ENCODE assay signal across 26 cellular contexts in the genomic region with DNA sequence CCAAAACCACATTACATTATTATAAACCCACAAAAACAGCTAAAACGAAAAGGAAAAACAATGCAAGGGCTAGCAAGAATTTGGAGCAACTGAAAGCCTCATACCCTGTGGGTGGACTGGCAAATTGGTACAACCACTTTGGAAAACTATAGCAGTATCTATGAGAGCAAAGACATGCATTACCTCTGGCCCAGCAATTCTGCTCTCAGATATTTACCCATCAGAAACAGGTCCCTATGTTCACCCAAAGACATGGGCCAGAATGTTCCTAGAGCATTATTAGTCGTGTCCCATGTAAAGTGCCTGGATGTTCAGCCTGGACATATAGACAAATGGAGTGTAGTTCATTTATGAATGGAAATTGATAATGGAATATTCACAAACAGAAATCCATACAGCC.
"Had no signal": no experiment of that assay in that cellular context is flagged by ENCODE, and none has a peak within 500 bp of the region (broad histone marks: within the 10 kb centered on the region; RNA-seq: fewer than 3 reads in every experiment).

No MANE protein-coding gene starts in this region.

- H3K36me3 ChIP-seq: stomach, suprapubic skin, thoracic aorta, thyroid gland, tibial artery, tibial nerve, transverse colon, upper lobe of left lung, upper lobe of right lung, uterus, vagina had no signal

- H3K4me1 ChIP-seq: stomach, suprapubic skin, testis, thyroid gland, tibial artery, transverse colon, upper lobe of left lung, upper lobe of right lung, uterus, vagina had no signal

- H3K27ac ChIP-seq: stomach, suprapubic skin, testis, thoracic aorta, thyroid gland, tibial artery, tibial nerve, transverse colon, upper lobe of left lung, upper lobe of right lung, uterus, vagina had no signal

- H3K4me3 ChIP-seq: stomach, suprapubic skin, testis, thoracic aorta, thyroid gland, tibial artery, tibial nerve, transverse colon, upper lobe of left lung, upper lobe of right lung, uterus, vagina had no signal

- H3K27me3 ChIP-seq: stomach, suprapubic skin, testis, thyroid gland, tibial nerve, transverse colon, upper lobe of left lung, upper lobe of right lung, uterus, vagina had no signal

- DNase-seq: stimulated activated CD4-positive, alpha-beta T cell treated with anti-CD3 and anti-CD28 coated beads, Interleukin-2, amount 100 ng/mL, for 48 hours; stimulated activated CD4-positive, alpha-beta T cell treated with anti-CD3 and anti-CD28 coated beads, Interleukin-4, amount 100 ng/mL, for 1 hour; stimulated activated CD4-positive, alpha-beta T cell treated with anti-CD3 and anti-CD28 coated beads, Interleukin-4, amount 100 ng/mL, for 24 hours; stimulated activated CD4-positive, alpha-beta T cell treated with anti-CD3 and anti-CD28 coated beads, Interleukin-4, amount 100 ng/mL, for 4 hours; stimulated activated CD8-positive, alpha-beta memory T cell treated with anti-CD3 and anti-CD28 coated beads, Interleukin-4, amount 100 ng/mL, for 48 hours; stimulated activated naive B cell treated with anti-CD40 and anti-IgM and Interleukin-4, amounts not matched to agents 10 μg/mL and 1 μg/mL and 100 μg/mL, for 72 hours; stimulated activated naive CD4-positive, alpha-beta T cell; stimulated activated naive CD4-positive, alpha-beta T cell treated with Interleukin-2 at 50 U/mL for 16 hours; stimulated activated naive CD8-positive, alpha-beta T cell treated with anti-CD3 and anti-CD28 coated beads, Interleukin-15, amount 100 ng/mL, for 72 hours; stimulated activated naive CD8-positive, alpha-beta T cell treated with anti-CD3 and anti-CD28 coated beads, Interleukin-15, Interleukin-2, amounts not matched to agents 100 U/mL and 50 U/mL, for 24 hours; stomach; substantia nigra; testis; thyroid gland; tibial artery; transverse colon; trophoblast cell; upper lobe of left lung; upper lobe of right lung; uterus had no signal

- ATAC-seq: stimulated activated effector memory CD8-positive, alpha-beta T cell treated with anti-CD3 and anti-CD28 coated beads, Interleukin-12 subunit alpha, Interleukin-12 subunit beta, amount 100 ng/mL, for 72 hours; stimulated activated memory B cell treated with anti-CD40 and anti-IgM and Interleukin-4, amounts not matched to agents 10 μg/mL and 1 μg/mL and 100 μg/mL, for 72 hours; stimulated activated naive B cell treated with anti-CD40 and anti-IgM and Interleukin-4, amounts not matched to agents 10 μg/mL and 1 μg/mL and 100 μg/mL, for 72 hours; stimulated activated naive CD8-positive, alpha-beta T cell treated with anti-CD3 and anti-CD28 coated beads, Interleukin-15, amount 100 ng/mL, for 72 hours; stimulated activated naive CD8-positive, alpha-beta T cell treated with anti-CD3 and anti-CD28 coated beads, Interleukin-15, Interleukin-2, amounts not matched to agents 100 U/mL and 50 U/mL, for 24 hours; upper lobe of right lung had no signal

- H3K9me3 ChIP-seq: stomach, suprapubic skin, testis, thoracic aorta, thyroid gland, tibial artery, transverse colon, upper lobe of left lung, upper lobe of right lung, uterus, vagina had no signal
